3 cellular contexts compared by ENCODE assay signal in the genomic region with DNA sequence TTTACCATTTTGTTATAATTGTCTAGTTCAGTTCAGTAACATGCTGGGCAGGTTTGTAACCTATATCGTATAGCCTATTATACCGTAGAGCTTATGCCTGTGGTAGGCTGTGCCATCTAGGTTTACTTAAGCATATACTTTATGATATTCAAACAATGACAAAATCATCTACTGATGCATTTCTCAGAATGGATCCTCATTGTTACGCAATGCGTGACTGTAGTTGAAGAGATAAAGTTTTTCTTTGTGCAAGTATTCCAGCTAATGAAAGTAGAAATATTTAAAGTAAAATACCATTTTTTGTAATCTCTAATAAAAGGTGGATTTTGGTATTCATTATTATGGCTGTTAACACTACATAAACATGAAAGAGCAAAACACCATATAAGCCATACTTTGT.
A peak's percentile ranks its signal among the peaks of the same experiment; 100 is the strongest.
TF ChIP-seq lines count a peak whose summit lies in the region.

No MANE protein-coding gene starts in this region.

TF ChIP-seq in HepG2, 621 proteins besides CTCF, POLR2A, EP300 and RAD21:
- no peak for TF ChIP-seq PAWR (CRISPR knock-in tag; IDR thresholded peaks at IDR 0.05; ENCODE audit: borderline replicate concordance)
- peak; percentile 92 for TF ChIP-seq CEBPB (IDR thresholded peaks at IDR 0.05; ENCODE audit: borderline replicate concordance, low read depth, low read length)
- TF ChIP-seq, protein P1, sequence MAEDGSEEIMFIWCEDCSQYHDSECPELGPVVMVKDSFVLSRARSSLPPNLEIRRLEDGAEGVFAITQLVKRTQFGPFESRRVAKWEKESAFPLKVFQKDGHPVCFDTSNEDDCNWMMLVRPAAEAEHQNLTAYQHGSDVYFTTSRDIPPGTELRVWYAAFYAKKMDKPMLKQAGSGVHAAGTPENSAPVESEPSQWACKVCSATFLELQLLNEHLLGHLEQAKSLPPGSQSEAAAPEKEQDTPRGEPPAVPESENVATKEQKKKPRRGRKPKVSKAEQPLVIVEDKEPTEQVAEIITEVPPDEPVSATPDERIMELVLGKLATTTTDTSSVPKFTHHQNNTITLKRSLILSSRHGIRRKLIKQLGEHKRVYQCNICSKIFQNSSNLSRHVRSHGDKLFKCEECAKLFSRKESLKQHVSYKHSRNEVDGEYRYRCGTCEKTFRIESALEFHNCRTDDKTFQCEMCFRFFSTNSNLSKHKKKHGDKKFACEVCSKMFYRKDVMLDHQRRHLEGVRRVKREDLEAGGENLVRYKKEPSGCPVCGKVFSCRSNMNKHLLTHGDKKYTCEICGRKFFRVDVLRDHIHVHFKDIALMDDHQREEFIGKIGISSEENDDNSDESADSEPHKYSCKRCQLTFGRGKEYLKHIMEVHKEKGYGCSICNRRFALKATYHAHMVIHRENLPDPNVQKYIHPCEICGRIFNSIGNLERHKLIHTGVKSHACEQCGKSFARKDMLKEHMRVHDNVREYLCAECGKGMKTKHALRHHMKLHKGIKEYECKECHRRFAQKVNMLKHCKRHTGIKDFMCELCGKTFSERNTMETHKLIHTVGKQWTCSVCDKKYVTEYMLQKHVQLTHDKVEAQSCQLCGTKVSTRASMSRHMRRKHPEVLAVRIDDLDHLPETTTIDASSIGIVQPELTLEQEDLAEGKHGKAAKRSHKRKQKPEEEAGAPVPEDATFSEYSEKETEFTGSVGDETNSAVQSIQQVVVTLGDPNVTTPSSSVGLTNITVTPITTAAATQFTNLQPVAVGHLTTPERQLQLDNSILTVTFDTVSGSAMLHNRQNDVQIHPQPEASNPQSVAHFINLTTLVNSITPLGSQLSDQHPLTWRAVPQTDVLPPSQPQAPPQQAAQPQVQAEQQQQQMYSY (CRISPR knock-in tag; IDR thresholded peaks at IDR 0.05) = no peak
TF ChIP-seq in HepG2: peak in this region for 1.

TF ChIP-seq in Ishikawa, 13 proteins besides CTCF, POLR2A, EP300 and RAD21 (continued from another document):
- no peak for TF ChIP-seq YY1 (IDR thresholded peaks at IDR 0.05; ENCODE audit: low read depth)
- TF ChIP-seq EGR1 (IDR thresholded peaks at IDR 0.05) = no peak

TF ChIP-seq in K562, 482 proteins besides CTCF, POLR2A, EP300 and RAD21:
- TF ChIP-seq CEBPB (tag; IDR thresholded peaks at IDR 0.05) = peak; percentile 35; the same call in 1 of the 2 replicates
- no peak for TF ChIP-seq ZFPM2 (CRISPR knock-in tag; IDR thresholded peaks at IDR 0.05)
- no peak for TF ChIP-seq MXD1 (CRISPR knock-in tag; IDR thresholded peaks at IDR 0.05; ENCODE audit: borderline replicate concordance, poor library complexity, severe bottlenecking)
- TF ChIP-seq TOE1 (IDR thresholded peaks at IDR 0.05; ENCODE audit: borderline replicate concordance) = no peak
- no peak for TF ChIP-seq TOE1 (CRISPR knock-in tag; IDR thresholded peaks at IDR 0.05; ENCODE audit: borderline replicate concordance, low read depth)
- TF ChIP-seq PHF20 (IDR thresholded peaks at IDR 0.05; ENCODE audit: partially characterized antibody) = no peak
- no peak for TF ChIP-seq ZNF551 (CRISPR knock-in tag; IDR thresholded peaks at IDR 0.05)
